ENCODE assay signal across 2 cellular contexts in the genomic region with DNA sequence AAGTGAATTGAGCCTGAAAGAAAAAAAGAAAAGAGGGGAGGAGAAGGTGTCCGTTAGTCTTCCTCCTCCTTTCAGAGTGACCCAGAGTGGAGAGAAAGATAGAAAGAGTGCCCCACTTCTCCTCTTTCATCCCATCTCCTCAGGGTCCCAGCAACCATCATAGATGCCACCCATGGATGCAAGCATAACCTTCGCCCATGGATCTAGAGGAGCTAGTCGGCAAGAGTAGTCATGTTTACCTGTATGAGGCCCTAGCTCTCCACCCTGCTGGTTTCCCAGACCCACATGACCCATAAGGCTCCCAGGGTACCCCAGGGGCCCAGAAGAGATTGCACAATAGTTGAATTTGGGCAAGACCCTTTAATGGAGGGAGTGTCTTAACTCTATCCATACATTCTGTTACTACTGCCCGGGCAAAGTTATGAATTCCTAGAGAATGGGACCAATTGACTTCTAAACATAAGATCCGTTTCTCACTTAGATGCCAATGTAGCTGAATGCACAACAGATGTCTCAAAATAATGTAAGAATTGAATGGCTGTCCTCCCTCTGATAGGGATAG.
TF ChIP-seq lines count a peak whose summit lies in the region.

No MANE protein-coding gene starts in this region.

TF ChIP-seq in WTC11, 78 proteins besides CTCF, POLR2A, EP300 and RAD21:
- no peak for TF ChIP-seq TCF7 (CRISPR knock-in tag; IDR thresholded peaks at IDR 0.05; ENCODE audit: low read depth)
- no peak for TF ChIP-seq HMGA2 (CRISPR knock-in tag; IDR thresholded peaks at IDR 0.05)
- TF ChIP-seq, protein P1, sequence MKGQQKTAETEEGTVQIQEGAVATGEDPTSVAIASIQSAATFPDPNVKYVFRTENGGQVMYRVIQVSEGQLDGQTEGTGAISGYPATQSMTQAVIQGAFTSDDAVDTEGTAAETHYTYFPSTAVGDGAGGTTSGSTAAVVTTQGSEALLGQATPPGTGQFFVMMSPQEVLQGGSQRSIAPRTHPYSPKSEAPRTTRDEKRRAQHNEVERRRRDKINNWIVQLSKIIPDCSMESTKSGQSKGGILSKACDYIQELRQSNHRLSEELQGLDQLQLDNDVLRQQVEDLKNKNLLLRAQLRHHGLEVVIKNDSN (CRISPR knock-in tag; IDR thresholded peaks at IDR 0.05), result no peak
- TF ChIP-seq ZNF423 (CRISPR knock-in tag; IDR thresholded peaks at IDR 0.05), result no peak
- TF ChIP-seq, protein P2, sequence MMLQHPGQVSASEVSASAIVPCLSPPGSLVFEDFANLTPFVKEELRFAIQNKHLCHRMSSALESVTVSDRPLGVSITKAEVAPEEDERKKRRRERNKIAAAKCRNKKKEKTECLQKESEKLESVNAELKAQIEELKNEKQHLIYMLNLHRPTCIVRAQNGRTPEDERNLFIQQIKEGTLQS (CRISPR knock-in tag; conservative IDR thresholded peaks at IDR 0.05), result no peak
- TF ChIP-seq, protein P3, sequence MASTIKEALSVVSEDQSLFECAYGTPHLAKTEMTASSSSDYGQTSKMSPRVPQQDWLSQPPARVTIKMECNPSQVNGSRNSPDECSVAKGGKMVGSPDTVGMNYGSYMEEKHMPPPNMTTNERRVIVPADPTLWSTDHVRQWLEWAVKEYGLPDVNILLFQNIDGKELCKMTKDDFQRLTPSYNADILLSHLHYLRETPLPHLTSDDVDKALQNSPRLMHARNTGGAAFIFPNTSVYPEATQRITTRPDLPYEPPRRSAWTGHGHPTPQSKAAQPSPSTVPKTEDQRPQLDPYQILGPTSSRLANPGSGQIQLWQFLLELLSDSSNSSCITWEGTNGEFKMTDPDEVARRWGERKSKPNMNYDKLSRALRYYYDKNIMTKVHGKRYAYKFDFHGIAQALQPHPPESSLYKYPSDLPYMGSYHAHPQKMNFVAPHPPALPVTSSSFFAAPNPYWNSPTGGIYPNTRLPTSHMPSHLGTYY (CRISPR knock-in tag; IDR thresholded peaks at IDR 0.05), result 0 out of 2 replicates have a peak, but pooled peaks have one; percentile 37
- TF ChIP-seq, protein P4, sequence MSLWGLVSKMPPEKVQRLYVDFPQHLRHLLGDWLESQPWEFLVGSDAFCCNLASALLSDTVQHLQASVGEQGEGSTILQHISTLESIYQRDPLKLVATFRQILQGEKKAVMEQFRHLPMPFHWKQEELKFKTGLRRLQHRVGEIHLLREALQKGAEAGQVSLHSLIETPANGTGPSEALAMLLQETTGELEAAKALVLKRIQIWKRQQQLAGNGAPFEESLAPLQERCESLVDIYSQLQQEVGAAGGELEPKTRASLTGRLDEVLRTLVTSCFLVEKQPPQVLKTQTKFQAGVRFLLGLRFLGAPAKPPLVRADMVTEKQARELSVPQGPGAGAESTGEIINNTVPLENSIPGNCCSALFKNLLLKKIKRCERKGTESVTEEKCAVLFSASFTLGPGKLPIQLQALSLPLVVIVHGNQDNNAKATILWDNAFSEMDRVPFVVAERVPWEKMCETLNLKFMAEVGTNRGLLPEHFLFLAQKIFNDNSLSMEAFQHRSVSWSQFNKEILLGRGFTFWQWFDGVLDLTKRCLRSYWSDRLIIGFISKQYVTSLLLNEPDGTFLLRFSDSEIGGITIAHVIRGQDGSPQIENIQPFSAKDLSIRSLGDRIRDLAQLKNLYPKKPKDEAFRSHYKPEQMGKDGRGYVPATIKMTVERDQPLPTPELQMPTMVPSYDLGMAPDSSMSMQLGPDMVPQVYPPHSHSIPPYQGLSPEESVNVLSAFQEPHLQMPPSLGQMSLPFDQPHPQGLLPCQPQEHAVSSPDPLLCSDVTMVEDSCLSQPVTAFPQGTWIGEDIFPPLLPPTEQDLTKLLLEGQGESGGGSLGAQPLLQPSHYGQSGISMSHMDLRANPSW (CRISPR knock-in tag; conservative IDR thresholded peaks at IDR 0.05; ENCODE audit: low read depth), result no peak
- TF ChIP-seq NFATC4 (CRISPR knock-in tag; IDR thresholded peaks at IDR 0.05), result no peak
- TF ChIP-seq GABPB1 (CRISPR knock-in tag; IDR thresholded peaks at IDR 0.05), result no peak

TF ChIP-seq in H1, 55 proteins besides CTCF, POLR2A, EP300 and RAD21:
- no peak for TF ChIP-seq RXRA (IDR thresholded peaks at IDR 0.05; ENCODE audit: insufficient read depth, low read depth, low read length)
- no peak for TF ChIP-seq SP4 (IDR thresholded peaks at IDR 0.05; ENCODE audit: low read length)
- 0 out of 2 replicates have a peak, but pooled peaks have one; percentile 21 for TF ChIP-seq KDM1A (IDR thresholded peaks at IDR 0.05; ENCODE audit: borderline replicate concordance, low read length)
- no peak for TF ChIP-seq ASH2L (IDR thresholded peaks at IDR 0.05; ENCODE audit: low read length)
- no peak for TF ChIP-seq NANOG (IDR thresholded peaks at IDR 0.05; ENCODE audit: insufficient read depth, low read depth, low read length, poor library complexity, severe bottlenecking)
- TF ChIP-seq SP1 (IDR thresholded peaks at IDR 0.05; ENCODE audit: low read depth, low read length), result no peak
- TF ChIP-seq PHF8 (conservative IDR thresholded peaks at IDR 0.05; ENCODE audit: low read depth, low read length), result no peak
- TF ChIP-seq SP2 (IDR thresholded peaks at IDR 0.05; ENCODE audit: low read length), result no peak
- TF ChIP-seq RFX5 (IDR thresholded peaks at IDR 0.05; ENCODE audit: borderline replicate concordance, low read depth, low read length), result no peak
- TF ChIP-seq POU5F1 (IDR thresholded peaks at IDR 0.05; ENCODE audit: low read depth, low read length), result 0 out of 2 replicates have a peak, but pooled peaks have one; percentile 43
- TF ChIP-seq TAF1 (IDR thresholded peaks at IDR 0.05; ENCODE audit: low read depth, low read length), result no peak
- TF ChIP-seq, protein P5, sequence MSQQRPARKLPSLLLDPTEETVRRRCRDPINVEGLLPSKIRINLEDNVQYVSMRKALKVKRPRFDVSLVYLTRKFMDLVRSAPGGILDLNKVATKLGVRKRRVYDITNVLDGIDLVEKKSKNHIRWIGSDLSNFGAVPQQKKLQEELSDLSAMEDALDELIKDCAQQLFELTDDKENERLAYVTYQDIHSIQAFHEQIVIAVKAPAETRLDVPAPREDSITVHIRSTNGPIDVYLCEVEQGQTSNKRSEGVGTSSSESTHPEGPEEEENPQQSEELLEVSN (IDR thresholded peaks at IDR 0.05), result no peak
